19 cellular contexts compared by ENCODE assay signal in genomic region chr9:135281661-135282000, GRCh38.
DNase-seq lines count a peak whose midpoint lies in the region; ATAC-seq and TF ChIP-seq lines count a peak whose summit lies in the region.
"Had no signal": no experiment of that assay in that cellular context is flagged by ENCODE, and none has a peak within 500 bp of the region (broad histone marks: within the 10 kb centered on the region; RNA-seq: fewer than 3 reads in every experiment).

No MANE protein-coding gene starts in this region.

- H4K20me1 ChIP-seq in Loucy (ENCODE audit: insufficient read depth, low read length, poor library complexity, severe bottlenecking) = no peaks in the 10 kb centered on the region

- no CpG with 5 or more reads among the region's 8 CpGs for WGBS in trophoblast cell (ENCODE audit: extremely low coverage, insufficient coverage, insufficient read length)

- no peaks in the 10 kb centered on the region for H3K36me3 Mint-ChIP-seq in CD4-positive, alpha-beta T cell (ENCODE audit: low read depth)
- H3K36me3 Mint-ChIP-seq: CD8-positive, alpha-beta memory T cell; type B pancreatic cell had no signal

- H2BK5ac ChIP-seq in trophoblast cell (ENCODE audit: low read depth, low read length, poor library complexity) = no peak overlapping the region

- no peaks in the 10 kb centered on the region for H3K79me2 ChIP-seq in Loucy (ENCODE audit: insufficient read depth, low read length)
- no peaks in the 10 kb centered on the region for H3K79me2 ChIP-seq in trophoblast cell (ENCODE audit: control insufficient read depth, insufficient read depth, low read length, poor library complexity)

- H2AK5ac ChIP-seq in trophoblast cell (ENCODE audit: low read length) = no peak overlapping the region

- H3K4me2 ChIP-seq in Loucy (ENCODE audit: low read depth, low read length, poor library complexity, severe bottlenecking) (peak overlapping the region; percentile 57), trophoblast cell (ENCODE audit: low read length) (no peak overlapping the region)

- no peak overlapping the region for H3K27ac ChIP-seq in CD4-positive, alpha-beta T cell (ENCODE audit: low read depth, low read length)
- no peak overlapping the region for H3K27ac ChIP-seq in trophoblast cell (ENCODE audit: low read depth, low read length)
- H3K27ac ChIP-seq: brain microvascular endothelial cell had no signal

- peak overlapping the region; percentile 24 for H3K27ac Mint-ChIP-seq in CD4-positive, alpha-beta T cell
- H3K27ac Mint-ChIP-seq: activated T-cell treated with anti-CD3 and anti-CD28 coated beads, Interleukin-2, amount 50 U/mL, for 24 hours; CD8-positive, alpha-beta memory T cell; type B pancreatic cell had no signal

- H3F3A ChIP-seq in Loucy (ENCODE audit: low read depth) = peaks cover 10% of the 10 kb centered on the region; the same call in 1 of the 2 replicates

- ATAC-seq in CD4-positive, alpha-beta T cell (ENCODE audit: poor library complexity) = no peak
- no peak for ATAC-seq in left ventricle myocardium superior

- no peaks in the 10 kb centered on the region for H3K4me1 Mint-ChIP-seq in CD4-positive, alpha-beta T cell (ENCODE audit: low read depth)
- H3K4me1 Mint-ChIP-seq: CD8-positive, alpha-beta memory T cell; neural crest cell had no signal

- no peak for TF ChIP-seq CTCF in CD4-positive, alpha-beta T cell (IDR thresholded peaks at IDR 0.05)
- TF ChIP-seq CTCF in Loucy (conservative IDR thresholded peaks at IDR 0.05; ENCODE audit: low read length) = no peak

- no peak overlapping the region for H3K4me3 Mint-ChIP-seq in CD4-positive, alpha-beta T cell
- H3K4me3 Mint-ChIP-seq: activated T-cell treated with anti-CD3 and anti-CD28 coated beads, Interleukin-2, amount 50 U/mL, for 24 hours; CD8-positive, alpha-beta memory T cell; neural crest cell; type B pancreatic cell had no signal

- no peak for DNase-seq in CD4-positive, alpha-beta T cell
- DNase-seq in NCI-H748 (lab: John Stamatoyannopoulos, UW; ENCODE audit: unreplicated experiment) = peak; percentile 91
- peak; percentile 1 for DNase-seq in globus pallidus (ENCODE audit: low spot score)
- no peak for DNase-seq in left ventricle myocardium superior
- DNase-seq in stimulated activated CD4-positive, alpha-beta T cell treated with anti-CD3 and anti-CD28 coated beads, Interleukin-4, amount 100 ng/mL, for 1 hour = no peak
- DNase-seq in stimulated activated CD4-positive, alpha-beta T cell treated with anti-CD3 and anti-CD28 coated beads, Interleukin-1b, Interleukin-23, amount 100 ng/mL, for 48 hours = no peak
- no peak for DNase-seq in trophoblast cell
- DNase-seq: activated gamma-delta T cell treated with Interleukin-2 at 50 U/mL for 16 hours; activated T-cell treated with anti-CD3 and anti-CD28 coated beads, Interleukin-2, amount 50 U/mL, for 24 hours; brain microvascular endothelial cell; CD8-positive, alpha-beta memory T cell; effector CD8-positive, alpha-beta T cell; GF-D8; GOT3; kidney glomerular epithelial cell; OCI-M1 had no signal

- POLR2A ChIA-PET in CD4-positive, alpha-beta T cell (lab: Charles Lee) = no interaction called here

- no peak overlapping the region for H2BK120ac ChIP-seq in trophoblast cell (ENCODE audit: insufficient read depth, low read length, poor library complexity)

- no peak overlapping the region for H3K4ac ChIP-seq in trophoblast cell (ENCODE audit: low read depth, low read length)

- no peak overlapping the region for H4K91ac ChIP-seq in trophoblast cell (ENCODE audit: low read depth, low read length)

- no peak overlapping the region for H4K12ac ChIP-seq in trophoblast cell (ENCODE audit: low read depth, low read length)

- H3K4me1 ChIP-seq in Loucy (ENCODE audit: insufficient read depth, low read length, poor library complexity, severe bottlenecking) (peaks cover 46% of the 10 kb centered on the region), trophoblast cell (ENCODE audit: control insufficient read depth in 1 of 2, insufficient read depth in 2 of 2, low read length in 2 of 2) (no peaks in the 10 kb centered on the region)

- H3K14ac ChIP-seq in trophoblast cell (ENCODE audit: low read length) = no peak overlapping the region

- H3K4me3 ChIP-seq in Loucy (ENCODE audit: low read length, poor library complexity, severe bottlenecking) = no peak overlapping the region
- H3K4me3 ChIP-seq in trophoblast cell (ENCODE audit: low read depth, low read length) = no peak overlapping the region

- H3K9me3 Mint-ChIP-seq in CD4-positive, alpha-beta T cell = no peaks in the 10 kb centered on the region
- H3K9me3 Mint-ChIP-seq: CD8-positive, alpha-beta memory T cell; neural crest cell; type B pancreatic cell had no signal

- H2BK12ac ChIP-seq in trophoblast cell (ENCODE audit: low read length) = no peak overlapping the region

- no peaks in the 10 kb centered on the region for H3K27me3 ChIP-seq in CD4-positive, alpha-beta T cell (ENCODE audit: control insufficient read depth, insufficient read depth, low read length)
- H3K27me3 ChIP-seq in Loucy (ENCODE audit: insufficient read depth, low read length, poor library complexity, severe bottlenecking) = no peaks in the 10 kb centered on the region
- no peaks in the 10 kb centered on the region for H3K27me3 ChIP-seq in trophoblast cell (ENCODE audit: insufficient read depth, low read length)
- H3K27me3 ChIP-seq: brain microvascular endothelial cell had no signal

- no peak overlapping the region for H4K8ac ChIP-seq in trophoblast cell (ENCODE audit: low read depth, low read length)

- intact Hi-C loops in CD4-positive, alpha-beta T cell (cut with DNase I, micrococcal nuclease) = no loop called here
- intact Hi-C loops in left ventricle myocardium superior (cut with micrococcal nuclease) = no loop called here

- no peaks in the 10 kb centered on the region for H3K79me1 ChIP-seq in trophoblast cell (ENCODE audit: low read length)

- H3K9me2 ChIP-seq in Loucy (replicated peaks; ENCODE audit: low read depth, low read length) = no peaks in the 10 kb centered on the region

- H2AFZ ChIP-seq in Loucy (ENCODE audit: low read length) (no peak overlapping the region), trophoblast cell (ENCODE audit: insufficient read depth, low read length, poor library complexity) (no peak overlapping the region)

- H3K36me3 ChIP-seq in Loucy (ENCODE audit: insufficient read depth, low read length) (no peaks in the 10 kb centered on the region), trophoblast cell (ENCODE audit: control insufficient read depth in 1 of 2, insufficient read depth in 2 of 2, low read length in 2 of 2) (no peaks in the 10 kb centered on the region)
- H3K36me3 ChIP-seq: brain microvascular endothelial cell had no signal

- CTCF ChIA-PET in CD4-positive, alpha-beta T cell (lab: Charles Lee) = interaction anchor here (0.6 kb wide), 1 partner anchor 1773 kb away, joined by 4 read pairs; no protein-coding TSS in a partner anchor

- no peak overlapping the region for H3K18ac ChIP-seq in trophoblast cell (ENCODE audit: low read length)

- H3K23ac ChIP-seq in trophoblast cell (ENCODE audit: low read length) = no peak overlapping the region

- H3K9ac ChIP-seq in Loucy (ENCODE audit: low read depth, low read length, poor library complexity, severe bottlenecking) (peak overlapping the region; percentile 18), trophoblast cell (ENCODE audit: low read length) (no peak overlapping the region)

- H3K27me3 Mint-ChIP-seq in CD4-positive, alpha-beta T cell = no peaks in the 10 kb centered on the region

- H3K9me3 ChIP-seq in CD4-positive, alpha-beta T cell (ENCODE audit: control insufficient read depth, low read length) = no peaks in the 10 kb centered on the region
- H3K9me3 ChIP-seq in Loucy (ENCODE audit: insufficient read depth, low read depth, low read length) (no peaks in the 10 kb centered on the region), trophoblast cell (ENCODE audit: insufficient read depth, low read depth, low read length) (peaks cover 10% of the 10 kb centered on the region)

Comparison
In these comparisons a context has a peak if more than half of its experiments do, and no peak if none do; other contexts are left out.
1. DNase-seq: peak in NCI-H748 (single experiment) and globus pallidus (single experiment); none in CD4-positive, alpha-beta T cell (0 of 10), left ventricle myocardium superior (single experiment), stimulated activated CD4-positive, alpha-beta T cell treated with anti-CD3 and anti-CD28 coated beads, Interleukin-4, amount 100 ng/mL, for 1 hour (single experiment), stimulated activated CD4-positive, alpha-beta T cell treated with anti-CD3 and anti-CD28 coated beads, Interleukin-1b, Interleukin-23, amount 100 ng/mL, for 48 hours (single experiment) and trophoblast cell (0 of 2).